Comparison of ENCODE assay signal across 13 cellular contexts in genomic region chr1:11058026-11058425, GRCh38. TPM values are rescaled to one million over a fixed set of nuclear protein-coding genes. Genes with fewer than 3 reads are reported as not detected.
A peak's percentile ranks its signal among the peaks of the same experiment; 100 is the strongest.
DNase-seq lines count a peak whose midpoint lies in the region; ATAC-seq and TF ChIP-seq lines count a peak whose summit lies in the region.
"Had no signal": no experiment of that assay in that cellular context is flagged by ENCODE, and none has a peak within 500 bp of the region (broad histone marks: within the 10 kb centered on the region; RNA-seq: fewer than 3 reads in every experiment).

No MANE protein-coding gene starts in this region.

- DNase-seq in stimulated activated naive CD8-positive, alpha-beta T cell treated with anti-CD3 and anti-CD28 coated beads, Interleukin-15, Interleukin-2, amounts not matched to agents 100 U/mL and 50 U/mL, for 24 hours, result no peak
- DNase-seq in T-cell (no peak), endothelial cell (ENCODE audit: low spot score) (no peak), amniotic stem cell (lab: John Stamatoyannopoulos, UW) (no peak), GM10266 (ENCODE audit: extremely low spot score) (no peak)
- DNase-seq in central memory CD4-positive, alpha-beta T cell, result no peak
- DNase-seq: activated gamma-delta T cell treated with Interleukin-2 at 50 U/mL for 16 hours; Kasumi-1; stimulated activated CD4-positive, alpha-beta T cell treated with anti-CD3 and anti-CD28 coated beads, Interleukin-2, amount 100 ng/mL, for 48 hours; stimulated activated naive CD4-positive, alpha-beta T cell had no signal

- TF ChIP-seq CTCF in endothelial cell (IDR thresholded peaks at IDR 0.05; ENCODE audit: unreplicated experiment), result no peak
- TF ChIP-seq CTCF in GM10266 (IDR thresholded peaks at IDR 0.05; ENCODE audit: control insufficient read depth, insufficient read depth, low read depth, missing control alignments), result no peak

- ATAC-seq in stimulated activated naive CD8-positive, alpha-beta T cell treated with anti-CD3 and anti-CD28 coated beads, Interleukin-15, Interleukin-2, amounts not matched to agents 100 U/mL and 50 U/mL, for 24 hours, result no peak
- no peak for ATAC-seq in T-cell (replicated peaks in 1 of 4)
- no peak for ATAC-seq in GM19351 (IDR thresholded peaks at IDR 0.05; ENCODE audit: unreplicated experiment)

- H3K27me3 Mint-ChIP-seq in stimulated activated naive CD8-positive, alpha-beta T cell treated with anti-CD3 and anti-CD28 coated beads, Interleukin-15, Interleukin-2, amounts not matched to agents 100 ng/mL and 50 ng/mL, for 24 hours, result no peaks in the 10 kb centered on the region
- no peaks in the 10 kb centered on the region for H3K27me3 Mint-ChIP-seq in T-cell
- peaks cover 3% of the 10 kb centered on the region for H3K27me3 Mint-ChIP-seq in endothelial cell (ENCODE audit: unreplicated experiment)

- H3K4me3 Mint-ChIP-seq in stimulated activated naive CD8-positive, alpha-beta T cell treated with anti-CD3 and anti-CD28 coated beads, Interleukin-15, Interleukin-2, amounts not matched to agents 100 ng/mL and 50 ng/mL, for 24 hours, result peak overlapping the region; percentile 95
- H3K4me3 Mint-ChIP-seq in T-cell (peak overlapping the region; percentile 61 to 92 (median 87)), endothelial cell (ENCODE audit: unreplicated experiment) (peak overlapping the region; percentile 47)

- POLR2A ChIA-PET in T-cell (lab: Charles Lee), result no interaction called here

- peak overlapping the region; percentile 97 for H3K27ac Mint-ChIP-seq in stimulated activated naive CD8-positive, alpha-beta T cell treated with anti-CD3 and anti-CD28 coated beads, Interleukin-15, Interleukin-2, amounts not matched to agents 100 ng/mL and 50 ng/mL, for 24 hours
- H3K27ac Mint-ChIP-seq in T-cell (no peak overlapping the region), endothelial cell (ENCODE audit: unreplicated experiment) (no peak overlapping the region)

- peaks cover 50% of the 10 kb centered on the region for H3K36me3 Mint-ChIP-seq in stimulated activated naive CD8-positive, alpha-beta T cell treated with anti-CD3 and anti-CD28 coated beads, Interleukin-15, Interleukin-2, amounts not matched to agents 100 ng/mL and 50 ng/mL, for 24 hours (ENCODE audit: low read depth)
- peaks cover 4% of the 10 kb centered on the region for H3K36me3 Mint-ChIP-seq in T-cell
- H3K36me3 Mint-ChIP-seq in endothelial cell (ENCODE audit: low read depth, unreplicated experiment), result peaks cover 3% of the 10 kb centered on the region

- CTCF ChIA-PET in T-cell (lab: Charles Lee), result interaction anchor here in 1 of 2 donors (0.7 to 1.3 kb wide), 3 partner anchors 18 to 223 kb away, joined by 3 to 11 read pairs (median 6); no protein-coding TSS in a partner anchor

- H3K4me1 Mint-ChIP-seq in stimulated activated naive CD8-positive, alpha-beta T cell treated with anti-CD3 and anti-CD28 coated beads, Interleukin-15, Interleukin-2, amounts not matched to agents 100 ng/mL and 50 ng/mL, for 24 hours (ENCODE audit: low read depth), result peaks cover 51% of the 10 kb centered on the region
- H3K4me1 Mint-ChIP-seq in T-cell (peaks cover 22 to 35% (median 31%) of the 10 kb centered on the region in 3 donors), endothelial cell (ENCODE audit: unreplicated experiment) (peaks cover 13% of the 10 kb centered on the region)

- no peaks in the 10 kb centered on the region for H3K9me3 Mint-ChIP-seq in stimulated activated naive CD8-positive, alpha-beta T cell treated with anti-CD3 and anti-CD28 coated beads, Interleukin-15, Interleukin-2, amounts not matched to agents 100 ng/mL and 50 ng/mL, for 24 hours
- no peaks in the 10 kb centered on the region for H3K9me3 Mint-ChIP-seq in T-cell
- H3K9me3 Mint-ChIP-seq in endothelial cell (ENCODE audit: unreplicated experiment), result no peaks in the 10 kb centered on the region

RNA-seq across cellular contexts. Expression of gene SRM, which starts 1.8 kb away (rescaled TPM):
- total RNA-seq in T-cell (10 to 100 TPM; 38.0 to 78.5 (median 72.4) TPM), endothelial cell (ENCODE audit: unreplicated experiment) (51.0 TPM)

RNA-seq across cellular contexts. Expression of gene MASP2, which starts 11.0 kb away (rescaled TPM):
- total RNA-seq in T-cell (under 1 TPM in 2 of 5 donors, not detected in 3; 0.33 to 0.38 TPM), endothelial cell (ENCODE audit: unreplicated experiment) (not detected)
- total RNA-seq: fibroblast of lung had no signal

RNA-seq across cellular contexts. Expression of gene EXOSC10, which starts 41.6 kb away (rescaled TPM):
- total RNA-seq in T-cell (10 to 100 TPM; 72.5 to 85.2 (median 82.1) TPM), endothelial cell (ENCODE audit: unreplicated experiment) (80.6 TPM)

RNA-seq across cellular contexts. Expression of gene TARDBP, which starts 45.6 kb away (rescaled TPM):
- total RNA-seq in T-cell (100 to 1,000 TPM; 137 to 183 (median 160) TPM), endothelial cell (ENCODE audit: unreplicated experiment) (161 TPM)
